In the genomic region with DNA sequence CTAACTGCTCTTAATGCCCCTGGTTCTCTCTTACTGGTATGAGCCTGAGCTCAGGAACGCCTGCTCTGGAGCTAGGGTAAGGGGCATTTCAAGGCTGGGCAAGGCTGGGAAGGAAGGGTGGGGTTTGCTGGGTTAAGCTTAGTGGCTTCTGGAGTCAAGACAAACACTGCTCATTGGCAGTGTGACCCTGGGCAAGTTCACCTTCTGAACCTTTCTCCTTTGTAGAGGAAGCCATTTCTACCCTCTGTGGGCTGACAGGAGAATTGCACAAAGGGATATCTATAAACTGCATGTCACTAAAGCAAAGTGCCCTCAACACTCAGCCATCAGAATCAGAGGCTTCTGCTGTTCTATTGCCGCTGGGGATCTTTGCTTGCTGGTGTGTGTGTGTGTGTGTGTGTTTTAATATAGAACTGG, we compare ENCODE assay signal across 8 cellular contexts. TPM values are rescaled to one million over a fixed set of nuclear protein-coding genes. Genes with fewer than 3 reads are reported as not detected.
DNase-seq lines count a peak whose midpoint lies in the region; ATAC-seq and TF ChIP-seq lines count a peak whose summit lies in the region.

No MANE protein-coding gene starts in this region.

- H2AFZ ChIP-seq in IMR-90 (replicated peaks; ENCODE audit: low read length, poor library complexity), result no peak overlapping the region

- no peak for DNase-seq in stimulated activated naive CD8-positive, alpha-beta T cell treated with anti-CD3 and anti-CD28 coated beads, Interleukin-15, amount 100 ng/mL, for 72 hours
- DNase-seq in stimulated activated naive CD8-positive, alpha-beta T cell treated with anti-CD3 and anti-CD28 coated beads, Interleukin-15, Interleukin-2, amounts not matched to agents 100 U/mL and 50 U/mL, for 24 hours, result no peak
- DNase-seq in IMR-90 (no peak), left lobe of liver (ENCODE audit: low spot score) (peak; percentile 56), posterior vena cava (ENCODE audit: low spot score) (no peak)
- no peak for DNase-seq in activated CD4-positive, alpha-beta memory T cell treated with anti-CD3 and anti-CD28 coated beads, Interleukin-2, amount 10 ng/mL, durations not matched to agents 7 days and 5 days

- H3K14ac ChIP-seq in IMR-90 (replicated peaks; ENCODE audit: low read depth, low read length), result no peak overlapping the region

- H3K4me1 ChIP-seq in IMR-90 (ENCODE audit: control insufficient read depth, insufficient read depth, low read length), result no peaks in the 10 kb centered on the region

- no peaks in the 10 kb centered on the region for H3K9me3 Mint-ChIP-seq in stimulated activated naive CD8-positive, alpha-beta T cell treated with anti-CD3 and anti-CD28 coated beads, Interleukin-15, amount 100 ng/mL, for 72 hours
- H3K9me3 Mint-ChIP-seq in activated CD4-positive, alpha-beta memory T cell treated with anti-CD3 and anti-CD28 coated beads, Interleukin-2, amount 10 ng/mL, durations not matched to agents 7 days and 5 days, result no peaks in the 10 kb centered on the region

- no CpG with 5 or more reads among the region's 2 CpGs for WGBS in IMR-90 (ENCODE audit: extremely low coverage in 2 of 2, insufficient read length in 1 of 2), 2 experiments

- no peak overlapping the region for H3K27ac Mint-ChIP-seq in stimulated activated naive CD8-positive, alpha-beta T cell treated with anti-CD3 and anti-CD28 coated beads, Interleukin-15, amount 100 ng/mL, for 72 hours
- H3K27ac Mint-ChIP-seq in activated CD4-positive, alpha-beta memory T cell treated with anti-CD3 and anti-CD28 coated beads, Interleukin-2, amount 10 ng/mL, durations not matched to agents 7 days and 5 days, result no peak overlapping the region

- no peak overlapping the region for H2BK120ac ChIP-seq in IMR-90 (ENCODE audit: low read depth, low read length)

- H3K4me2 ChIP-seq in IMR-90 (ENCODE audit: low read depth, low read length), result no peak overlapping the region

- H4K91ac ChIP-seq in IMR-90 (ENCODE audit: insufficient read depth, low read depth, low read length), result no peak overlapping the region

- no peaks in the 10 kb centered on the region for H3K27me3 ChIP-seq in IMR-90 (ENCODE audit: control insufficient read depth, insufficient read depth, low read length)

- intact Hi-C loops in IMR-90 (cut with micrococcal nuclease), result loop anchor here (1.0 kb wide), 1 partner anchor 286 kb away; no protein-coding TSS in a partner anchor
- intact Hi-C loops in posterior vena cava (cut with DNase I), result no loop called here

- no peaks in the 10 kb centered on the region for H3K27me3 Mint-ChIP-seq in stimulated activated naive CD8-positive, alpha-beta T cell treated with anti-CD3 and anti-CD28 coated beads, Interleukin-15, amount 100 ng/mL, for 72 hours
- H3K27me3 Mint-ChIP-seq in activated CD4-positive, alpha-beta memory T cell treated with anti-CD3 and anti-CD28 coated beads, Interleukin-2, amount 10 ng/mL, durations not matched to agents 7 days and 5 days, result peaks cover 7% of the 10 kb centered on the region

- H3K4ac ChIP-seq in IMR-90 (ENCODE audit: low read depth, low read length), result no peak overlapping the region

- peak; percentile 84 for ATAC-seq in stimulated activated naive CD8-positive, alpha-beta T cell treated with anti-CD3 and anti-CD28 coated beads, Interleukin-15, amount 100 ng/mL, for 72 hours
- no peak for ATAC-seq in stimulated activated naive CD8-positive, alpha-beta T cell treated with anti-CD3 and anti-CD28 coated beads, Interleukin-15, Interleukin-2, amounts not matched to agents 100 U/mL and 50 U/mL, for 24 hours
- ATAC-seq in IMR-90 (ENCODE audit: low read depth) (peak; percentile 70), left lobe of liver (peak; percentile 84), HG03135 (IDR thresholded peaks at IDR 0.05; ENCODE audit: unreplicated experiment) (no peak)

- H2BK20ac ChIP-seq in IMR-90 (ENCODE audit: low read depth, low read length), result no peak overlapping the region

- no peak for TF ChIP-seq RAD21 in IMR-90 (IDR thresholded peaks at IDR 0.05; ENCODE audit: low read length)

- no peak overlapping the region for H2BK15ac ChIP-seq in IMR-90 (ENCODE audit: low read depth, low read length)

- TF ChIP-seq POLR2A in IMR-90 (IDR thresholded peaks at IDR 0.05; ENCODE audit: low read depth, low read length), result no peak

- H3K23ac ChIP-seq in IMR-90 (ENCODE audit: low read depth, low read length), result no peak overlapping the region

- POLR2A ChIA-PET in IMR-90 (lab: Charles Lee; ENCODE audit: unreplicated experiment), result no interaction called here
- POLR2A ChIA-PET in activated CD4-positive, alpha-beta memory T cell treated with anti-CD3 and anti-CD28 coated beads, Interleukin-2, amount 10 ng/mL, durations not matched to agents 7 days and 5 days (lab: Charles Lee), result interaction anchor here (0.5 kb wide), 1 partner anchor 464 kb away, joined by 3 read pairs; no protein-coding TSS in a partner anchor

- no peak overlapping the region for H3K9ac ChIP-seq in IMR-90 (ENCODE audit: low read depth, low read length)

- no peaks in the 10 kb centered on the region for H4K20me1 ChIP-seq in IMR-90 (ENCODE audit: insufficient read depth, low read length)

- no peaks in the 10 kb centered on the region for H3K36me3 ChIP-seq in IMR-90 (ENCODE audit: control insufficient read depth, insufficient read depth, low read length)

- CTCF ChIA-PET in IMR-90 (lab: Yijun Ruan, JAX), result no interaction called here
- CTCF ChIA-PET in activated CD4-positive, alpha-beta memory T cell treated with anti-CD3 and anti-CD28 coated beads, Interleukin-2, amount 10 ng/mL, durations not matched to agents 7 days and 5 days (lab: Charles Lee), result interaction anchor here (0.7 to 1.6 kb wide), 6 partner anchors 38 to 546 kb away, joined by 3 to 5 read pairs (median 3); no protein-coding TSS in a partner anchor

- no peak overlapping the region for H2AK9ac ChIP-seq in IMR-90 (replicated peaks; ENCODE audit: low read depth, low read length, poor library complexity)

- in situ Hi-C loops in IMR-90 (cut with MboI; ENCODE audit: low sequenced_read_pairs), result no loop called here

- TF ChIP-seq CTCF in IMR-90 (conservative IDR thresholded peaks at IDR 0.05; ENCODE audit: low read depth, low read length) (peak; percentile 15; the same call in 1 of the 2 replicates), VCaP (conservative IDR thresholded peaks at IDR 0.05) (peak; percentile 54)

- no peaks in the 10 kb centered on the region for H3K36me3 Mint-ChIP-seq in activated CD4-positive, alpha-beta memory T cell treated with anti-CD3 and anti-CD28 coated beads, Interleukin-2, amount 10 ng/mL, durations not matched to agents 7 days and 5 days (ENCODE audit: low read depth)

- H4K5ac ChIP-seq in IMR-90 (ENCODE audit: low read depth, low read length), result no peak overlapping the region

- no peak overlapping the region for H2AK5ac ChIP-seq in IMR-90 (ENCODE audit: low read depth, low read length)

- peaks cover 5% of the 10 kb centered on the region for H3K4me1 Mint-ChIP-seq in stimulated activated naive CD8-positive, alpha-beta T cell treated with anti-CD3 and anti-CD28 coated beads, Interleukin-15, amount 100 ng/mL, for 72 hours
- peaks cover 3% of the 10 kb centered on the region for H3K4me1 Mint-ChIP-seq in activated CD4-positive, alpha-beta memory T cell treated with anti-CD3 and anti-CD28 coated beads, Interleukin-2, amount 10 ng/mL, durations not matched to agents 7 days and 5 days

- H3K79me1 ChIP-seq in IMR-90 (ENCODE audit: low read depth in 1 of 2, low read length in 2 of 2), result no peaks in the 10 kb centered on the region

- no peak overlapping the region for H3K18ac ChIP-seq in IMR-90 (ENCODE audit: low read depth, low read length)

- no peaks in the 10 kb centered on the region for H3K9me3 ChIP-seq in IMR-90 (ENCODE audit: control insufficient read depth, insufficient read depth, low read length)

- H3K4me3 Mint-ChIP-seq in stimulated activated naive CD8-positive, alpha-beta T cell treated with anti-CD3 and anti-CD28 coated beads, Interleukin-15, amount 100 ng/mL, for 72 hours, result no peak overlapping the region
- H3K4me3 Mint-ChIP-seq in activated CD4-positive, alpha-beta memory T cell treated with anti-CD3 and anti-CD28 coated beads, Interleukin-2, amount 10 ng/mL, durations not matched to agents 7 days and 5 days, result no peak overlapping the region

- dilution Hi-C loops in IMR-90 (cut with HindIII; ENCODE audit: low sequenced_read_pairs, unreplicated experiment), result no loop called here

- H3K4me3 ChIP-seq in IMR-90 (ENCODE audit: insufficient read depth, low read depth, low read length), result no peak overlapping the region

- H4K8ac ChIP-seq in IMR-90 (ENCODE audit: low read depth in 2 of 2, low read length in 2 of 2), result no peak overlapping the region

- H3K27ac ChIP-seq in IMR-90 (ENCODE audit: insufficient read depth, low read length), result no peak overlapping the region
- no peak overlapping the region for H3K27ac ChIP-seq in VCaP

- BruUV-seq in IMR-90 (replicated peaks; lab: Mats Ljungman, UMichigan), result no TSS peak

- H2BK5ac ChIP-seq in IMR-90 (ENCODE audit: low read depth, low read length, poor library complexity, severe bottlenecking), result no peak overlapping the region

- H3K56ac ChIP-seq in IMR-90 (ENCODE audit: extremely low read depth, insufficient read depth, low read length), result no peak overlapping the region

- no peaks in the 10 kb centered on the region for H3K9me1 ChIP-seq in IMR-90 (ENCODE audit: insufficient read depth, low read length)

TF ChIP-seq in IMR-90, 13 proteins besides CTCF, POLR2A, EP300 and RAD21 (continues in another document):
- TF ChIP-seq SMC3 (IDR thresholded peaks at IDR 0.05; ENCODE audit: low read depth, low read length) (no peak), RFX5 (IDR thresholded peaks at IDR 0.05; ENCODE audit: low read depth, low read length) (no peak), MXI1 (IDR thresholded peaks at IDR 0.05; ENCODE audit: borderline replicate concordance, low read depth, low read length) (no peak), BHLHE40 (IDR thresholded peaks at IDR 0.05; ENCODE audit: low read depth, low read length) (no peak), CHD1 (IDR thresholded peaks at IDR 0.05; ENCODE audit: low read depth, low read length) (no peak), MAZ (IDR thresholded peaks at IDR 0.05; ENCODE audit: borderline replicate concordance, low read depth, low read length) (no peak)

RNA-seq across cellular contexts. Expression of a gene that starts 20.3 kb away (rescaled TPM):
- total RNA-seq in IMR-90 (2012; rRNA removed), result under 0.01 TPM in 2 replicates
- polyA plus RNA-seq in IMR-90 (2012; rRNA removed), result 0.11 and 0.19 TPM in 2 replicates
- 0.05 and 0.21 TPM in 2 replicates for polyA plus RNA-seq in IMR-90 (2012; cell fraction: cytosol; rRNA removed)
- polyA plus RNA-seq in IMR-90 (2012; cell fraction: nucleus; rRNA removed; ENCODE audit: low replicate concordance), result 0.07 and 0.37 TPM in 2 replicates
- 0.40 TPM for total RNA-seq in left lobe of liver
- total RNA-seq in posterior vena cava, result under 1 TPM; 0.10 to 0.19 TPM
- total RNA-seq in activated CD4-positive, alpha-beta memory T cell treated with anti-CD3 and anti-CD28 coated beads, Interleukin-2, amount 10 ng/mL, durations not matched to agents 7 days and 5 days, result not detected

RNA-seq across cellular contexts. Expression of a gene that starts 48.7 kb away (rescaled TPM):
- 1.7 and 2.3 TPM in 2 replicates for total RNA-seq in IMR-90 (2012; rRNA removed)
- polyA plus RNA-seq in IMR-90 (2012; rRNA removed), result 1.8 and 2.4 TPM in 2 replicates
- polyA plus RNA-seq in IMR-90 (2012; cell fraction: cytosol; rRNA removed), result 0.69 and 0.79 TPM in 2 replicates
- 0.53 and 1.1 TPM in 2 replicates for polyA plus RNA-seq in IMR-90 (2012; cell fraction: nucleus; rRNA removed; ENCODE audit: low replicate concordance)
- 0.23 TPM for total RNA-seq in left lobe of liver
- 1 to 10 TPM in 1 of 2 donors, not detected in 1; 1.4 TPM for total RNA-seq in posterior vena cava
- not detected for total RNA-seq in activated CD4-positive, alpha-beta memory T cell treated with anti-CD3 and anti-CD28 coated beads, Interleukin-2, amount 10 ng/mL, durations not matched to agents 7 days and 5 days

Comparison
In these comparisons a context has a peak if more than half of its experiments do, and no peak if none do; other contexts are left out.
1. ATAC-seq: peak in stimulated activated naive CD8-positive, alpha-beta T cell treated with anti-CD3 and anti-CD28 coated beads, Interleukin-15, amount 100 ng/mL, for 72 hours (single experiment), IMR-90 (single experiment) and left lobe of liver (single experiment); none in stimulated activated naive CD8-positive, alpha-beta T cell treated with anti-CD3 and anti-CD28 coated beads, Interleukin-15, Interleukin-2, amounts not matched to agents 100 U/mL and 50 U/mL, for 24 hours (single experiment) and HG03135 (single experiment).